14 cellular contexts compared by ENCODE assay signal in the genomic region with DNA sequence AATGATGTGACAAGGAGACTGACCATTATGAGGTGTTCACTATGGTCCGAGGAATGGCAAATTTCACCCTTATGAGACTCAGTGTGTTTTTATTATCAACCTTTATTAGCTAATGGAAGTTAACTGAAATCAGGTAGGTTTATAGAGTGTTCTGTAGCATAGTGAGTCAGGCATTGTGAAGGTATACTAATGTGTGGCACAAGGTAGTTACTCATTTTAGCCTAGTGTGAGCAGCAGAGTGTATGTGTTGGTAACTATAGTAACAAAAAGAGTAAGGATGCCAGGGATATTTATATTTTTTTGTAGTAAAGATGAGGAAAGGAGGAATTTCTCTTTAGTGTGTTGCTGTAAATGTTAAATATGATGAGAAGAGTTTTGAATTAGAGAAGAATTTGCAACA. TPM values are rescaled to one million over a fixed set of nuclear protein-coding genes. Genes with fewer than 3 reads are reported as not detected.
A peak's percentile ranks its signal among the peaks of the same experiment; 100 is the strongest.
DNase-seq lines count a peak whose midpoint lies in the region; ATAC-seq and TF ChIP-seq lines count a peak whose summit lies in the region.
"Had no signal": no experiment of that assay in that cellular context is flagged by ENCODE, and none has a peak within 500 bp of the region (broad histone marks: within the 10 kb centered on the region; RNA-seq: fewer than 3 reads in every experiment).

No MANE protein-coding gene starts in this region.

- 84% methylated on average over 1 of the region's 1 CpG for WGBS in right cardiac atrium
- WGBS in mesenchymal stem cell = 100% methylated on average over 1 of the region's 1 CpG
- WGBS in urinary bladder = 94% methylated on average over 1 of the region's 1 CpG

- H3K27me3 Mint-ChIP-seq in chondrocyte (ENCODE audit: low read depth) = no peaks in the 10 kb centered on the region
- H3K27me3 Mint-ChIP-seq: naive thymus-derived CD4-positive, alpha-beta T cell had no signal

- H2BK12ac ChIP-seq in mesenchymal stem cell (ENCODE audit: low read length in 2 of 2) = no peak overlapping the region

- H3K36me3 Mint-ChIP-seq in chondrocyte (ENCODE audit: low read depth) = peaks cover 17% of the 10 kb centered on the region
- H3K36me3 Mint-ChIP-seq: brain had no signal

- no peak overlapping the region for H2BK5ac ChIP-seq in mesenchymal stem cell (ENCODE audit: low read depth, low read length, poor library complexity, severe bottlenecking)

- H3K4me1 Mint-ChIP-seq in chondrocyte (ENCODE audit: low read depth) = peaks cover 94% of the 10 kb centered on the region

- intact Hi-C loops in right cardiac atrium (cut with DNase I) = no loop called here

- DNase-seq in right atrium auricular region (ENCODE audit: low spot score) (no peak), right cardiac atrium (no peak), chondrocyte (ENCODE audit: low spot score) (no peak), mesenchymal stem cell (peak; percentile 39), SW480 (ENCODE audit: low spot score) (no peak), NCI-H2171 (lab: John Stamatoyannopoulos, UW) (no peak), SKM-1 treated with dmso at 0.1 percent for 144 hours (lab: John Stamatoyannopoulos, UW; ENCODE audit: unreplicated experiment) (no peak)
- DNase-seq: activated CD4-positive, CD25-positive, alpha-beta regulatory T cell treated with anti-CD3 and anti-CD28 coated beads, Interleukin-2, amount 50 U/mL, for 72 hours; activated gamma-delta T cell treated with Interleukin-2 at 50 U/mL for 16 hours; naive thymus-derived CD4-positive, alpha-beta T cell; NCI-H446; SHP77 treated with DMSO at 0.1 percent for 48 hours had no signal

- H3K27ac ChIP-seq in right atrium auricular region (peak overlapping the region; percentile 41 to 98), right cardiac atrium (ENCODE audit: low read length) (no peak overlapping the region), mesenchymal stem cell (ENCODE audit: low read length, poor library complexity, severe bottlenecking) (no peak overlapping the region), urinary bladder (ENCODE audit: low read depth) (peak overlapping the region; percentile 38)

- H3K18ac ChIP-seq in mesenchymal stem cell (ENCODE audit: low read depth in 1 of 2, low read length in 2 of 2) = no peak overlapping the region

- no peak overlapping the region for H3K4me3 ChIP-seq in right atrium auricular region
- H3K4me3 ChIP-seq in right cardiac atrium (ENCODE audit: low read length) = no peak overlapping the region
- H3K4me3 ChIP-seq in mesenchymal stem cell (ENCODE audit: insufficient read depth in 1 of 2, low read depth in 1 of 2, low read length in 2 of 2) = no peak overlapping the region
- no peak overlapping the region for H3K4me3 ChIP-seq in urinary bladder (ENCODE audit: low read depth, low read length)

- H3K27me3 ChIP-seq in right atrium auricular region (no peaks in the 10 kb centered on the region), right cardiac atrium (ENCODE audit: control insufficient read depth, insufficient read depth) (no peaks in the 10 kb centered on the region), mesenchymal stem cell (ENCODE audit: control insufficient read depth in 1 of 2, insufficient read depth in 1 of 2, low read length in 2 of 2) (no peaks in the 10 kb centered on the region)

- no peak overlapping the region for H3K4me3 Mint-ChIP-seq in chondrocyte (ENCODE audit: unreplicated experiment)
- H3K4me3 Mint-ChIP-seq: naive thymus-derived CD4-positive, alpha-beta T cell had no signal

- H4K8ac ChIP-seq in mesenchymal stem cell (ENCODE audit: low read length) = no peak overlapping the region

- H3K9ac ChIP-seq in mesenchymal stem cell (ENCODE audit: low read length) = peak overlapping the region; percentile 54

- no peak overlapping the region for H2BK15ac ChIP-seq in mesenchymal stem cell (ENCODE audit: low read depth, poor library complexity, severe bottlenecking)

- H3K4me1 ChIP-seq in right atrium auricular region (peaks cover 0 to 81% of the 10 kb centered on the region in 2 donors), right cardiac atrium (ENCODE audit: control insufficient read depth, insufficient read depth, low read length) (peaks cover 10% of the 10 kb centered on the region), mesenchymal stem cell (ENCODE audit: control insufficient read depth, insufficient read depth, low read depth, low read length) (peaks cover 1% of the 10 kb centered on the region), urinary bladder (ENCODE audit: insufficient read depth) (no peaks in the 10 kb centered on the region)

- H2AK5ac ChIP-seq in mesenchymal stem cell (ENCODE audit: low read length, severe bottlenecking) = no peak overlapping the region

- H3K9me3 Mint-ChIP-seq in chondrocyte (ENCODE audit: low read depth) = no peaks in the 10 kb centered on the region
- H3K9me3 Mint-ChIP-seq: brain had no signal

- H3K9me3 ChIP-seq in right atrium auricular region (no peaks in the 10 kb centered on the region), right cardiac atrium (ENCODE audit: control insufficient read depth, low read length) (no peaks in the 10 kb centered on the region), mesenchymal stem cell (ENCODE audit: control insufficient read depth, low read length) (no peaks in the 10 kb centered on the region)

- H4K91ac ChIP-seq in mesenchymal stem cell (ENCODE audit: low read length) = no peak overlapping the region

- H2BK120ac ChIP-seq in mesenchymal stem cell (ENCODE audit: low read depth, low read length) = no peak overlapping the region

- H3K79me1 ChIP-seq in mesenchymal stem cell (replicated peaks; ENCODE audit: low read length, poor library complexity, severe bottlenecking) = peaks cover 8% of the 10 kb centered on the region

- no peak overlapping the region for H3K23ac ChIP-seq in mesenchymal stem cell (ENCODE audit: low read length in 2 of 2)

- H3K14ac ChIP-seq in mesenchymal stem cell (ENCODE audit: low read length in 2 of 2) = no peak overlapping the region

- H2AFZ ChIP-seq in mesenchymal stem cell (ENCODE audit: low read depth, low read length) = no peak overlapping the region

- TF ChIP-seq CTCF in right atrium auricular region (IDR thresholded peaks at IDR 0.05) (no peak), chondrocyte (IDR thresholded peaks at IDR 0.05) (no peak)

- no peak overlapping the region for H3K4me2 ChIP-seq in mesenchymal stem cell (ENCODE audit: low read length, poor library complexity, severe bottlenecking)

- ATAC-seq in right cardiac atrium = no peak
- ATAC-seq: naive thymus-derived CD4-positive, alpha-beta T cell had no signal

- H3K36me3 ChIP-seq in right atrium auricular region (peaks cover 29% of the 10 kb centered on the region), mesenchymal stem cell (ENCODE audit: control insufficient read depth in 1 of 2, insufficient read depth in 2 of 2, low read depth in 1 of 2, low read length in 2 of 2) (peaks cover 0 to 5% of the 10 kb centered on the region in 2 experiments), urinary bladder (ENCODE audit: insufficient read depth) (no peaks in the 10 kb centered on the region)

- peak overlapping the region; percentile 85 for H3K27ac Mint-ChIP-seq in chondrocyte (ENCODE audit: unreplicated experiment)

- no peak overlapping the region for H3K4ac ChIP-seq in mesenchymal stem cell (ENCODE audit: low read depth in 1 of 2, low read length in 2 of 2)

RNA-seq across cellular contexts. Expression of a gene that starts 12.0 kb away (rescaled TPM):
- total RNA-seq in right atrium auricular region (100 to 1,000 TPM; 598 to 841 TPM), right cardiac atrium (100 to 1,000 TPM; 511 to 778 (median 584) TPM), chondrocyte (268 to 329 TPM (median 317 TPM) in 3 replicates), urinary bladder (243 TPM)
- polyA plus RNA-seq in right cardiac atrium (407 TPM), urinary bladder (60.8 TPM)
- 93.5 TPM for polyA plus RNA-seq in mesenchymal stem cell (2013, experiment 1 of 2)
- 92.0 TPM for polyA plus RNA-seq in mesenchymal stem cell (2013, experiment 2 of 2)

Comparison
In these comparisons a context has a peak if more than half of its experiments do, and no peak if none do; other contexts are left out.
1. H3K27ac ChIP-seq: peak in right atrium auricular region (2 of 2) and urinary bladder (single experiment); none in right cardiac atrium (single experiment) and mesenchymal stem cell (single experiment).